1 cellular context compared by ENCODE assay signal in genomic region chr17:61551255-61551742, GRCh38.
TF ChIP-seq lines count a peak whose summit lies in the region.

No MANE protein-coding gene starts in this region.

TF ChIP-seq in HCT116, 20 proteins besides CTCF, POLR2A, EP300 and RAD21 (continued from another document):
- TF ChIP-seq REST (IDR thresholded peaks at IDR 0.05; ENCODE audit: low read depth) = no peak
- TF ChIP-seq POLR2AphosphoS5 (IDR thresholded peaks at IDR 0.05; ENCODE audit: low read depth, low read length) = no peak
- no peak for TF ChIP-seq JUND (IDR thresholded peaks at IDR 0.05)
- TF ChIP-seq CBX3 (IDR thresholded peaks at IDR 0.05; ENCODE audit: low read depth) = no peak
- no peak for TF ChIP-seq SP1 (IDR thresholded peaks at IDR 0.05; ENCODE audit: low read depth)
- TF ChIP-seq CEBPB (IDR thresholded peaks at IDR 0.05; ENCODE audit: low read depth) = no peak
